In genomic region chr19:35066691-35067563, GRCh38 we compare ENCODE assay signal across 8 cellular contexts. TPM values are rescaled to one million over a fixed set of nuclear protein-coding genes. Genes with fewer than 3 reads are reported as not detected.
DNase-seq lines count a peak whose midpoint lies in the region; ATAC-seq, FAIRE-seq and TF ChIP-seq lines count a peak whose summit lies in the region.

No MANE protein-coding gene starts in this region.

- TF ChIP-seq CTCF in left lung (IDR thresholded peaks at IDR 0.05) = peak; percentile 87 to 90

- ATAC-seq in HG03159 (IDR thresholded peaks at IDR 0.05; ENCODE audit: unreplicated experiment) (peak; percentile 85), left lung (peak; percentile 93), GM18858 (IDR thresholded peaks at IDR 0.05; ENCODE audit: unreplicated experiment) (no peak)

- FAIRE-seq in GM12892 (lab: Jason Lieb, UNC) = peak; percentile 67

- peaks cover 0 to 9% of the 10 kb centered on the region in 2 donors for H3K9me3 ChIP-seq in left lung

- H3K27me3 ChIP-seq in left lung = no peaks in the 10 kb centered on the region

- no peaks in the 10 kb centered on the region for H3K36me3 ChIP-seq in left lung

- H3K4me1 ChIP-seq in left lung = no peaks in the 10 kb centered on the region

- H3K27ac ChIP-seq in cingulate gyrus (ENCODE audit: low read depth, low read length) = peak overlapping the region; percentile 57
- no peak overlapping the region for H3K27ac ChIP-seq in left lung

- no peak for TF ChIP-seq POLR2A in GM12892 (IDR thresholded peaks at IDR 0.05; ENCODE audit: low read depth, low read length)

- DNase-seq in GM12892 (ENCODE audit: insufficient read length) (peak; percentile 82), NCI-H748 treated with DMSO at 0.1 percent for 48 hours (lab: John Stamatoyannopoulos, UW) (peak; percentile 41), left lung (peak; percentile 82 to 93)
- DNase-seq in activated CD4-positive, alpha-beta T cell treated with anti-CD3 and anti-CD28 coated beads, Interleukin-2, amount 50 U/mL, for 1 hour = peak; percentile 92
- DNase-seq in stimulated activated CD4-positive, alpha-beta T cell treated with anti-CD3 and anti-CD28 coated beads, TNF-alpha, amount 100 ng/mL, for 24 hours (ENCODE audit: low read depth in 3 of 3) = peak; percentile 77 to 93 (median 84)

- intact Hi-C loops in left lung (cut with DNase I) = loop anchor here in 1 of 2 donors (10.0 kb wide), 1 partner anchor 68 kb away; the partner anchor contains the start of genes FXYD1 and LGI4

- no peak overlapping the region for H3K4me3 ChIP-seq in left lung

RNA-seq across cellular contexts. Expression of gene HPN, which starts 25.4 kb away (rescaled TPM):
- not detected for polyA plus RNA-seq in GM12892 (2012; ENCODE audit: missing spikeins)
- total RNA-seq in left lung = 10 to 100 TPM; 16.8 to 40.3 TPM

RNA-seq across cellular contexts. Expression of gene SCN1B, which starts 36.7 kb away (rescaled TPM):
- polyA plus RNA-seq in GM12892 (2012; ENCODE audit: missing spikeins) = 0.40 TPM
- total RNA-seq in left lung = 1 to 10 TPM; 7.7 to 9.7 TPM

RNA-seq across cellular contexts. Expression of gene FXYD3, which starts 48.7 kb away (rescaled TPM):
- not detected for polyA plus RNA-seq in GM12892 (2012; ENCODE audit: missing spikeins)
- 100 to 1,000 TPM in 1 of 2 donors, 10 to 100 TPM in 1; 88.4 to 207 TPM for total RNA-seq in left lung

Comparison
In these comparisons a context has a peak if more than half of its experiments do, and no peak if none do; other contexts are left out.
1. DNase-seq: peak in every context shown above with its lines; median percentile 92 in activated CD4-positive, alpha-beta T cell treated with anti-CD3 and anti-CD28 coated beads, Interleukin-2, amount 50 U/mL, for 1 hour; 88 in left lung; 84 in stimulated activated CD4-positive, alpha-beta T cell treated with anti-CD3 and anti-CD28 coated beads, TNF-alpha, amount 100 ng/mL, for 24 hours; 82 in GM12892; 41 in NCI-H748 treated with DMSO at 0.1 percent for 48 hours.